Comparison of ENCODE assay signal across 1 cellular context in genomic region chr1:204509186-204509635, GRCh38.
A peak's percentile ranks its signal among the peaks of the same experiment; 100 is the strongest.
TF ChIP-seq lines count a peak whose summit lies in the region.

No MANE protein-coding gene starts in this region.

TF ChIP-seq in HepG2, 621 proteins besides CTCF, POLR2A, EP300 and RAD21 (continued from another document and continues in another):
- TF ChIP-seq, protein P1, sequence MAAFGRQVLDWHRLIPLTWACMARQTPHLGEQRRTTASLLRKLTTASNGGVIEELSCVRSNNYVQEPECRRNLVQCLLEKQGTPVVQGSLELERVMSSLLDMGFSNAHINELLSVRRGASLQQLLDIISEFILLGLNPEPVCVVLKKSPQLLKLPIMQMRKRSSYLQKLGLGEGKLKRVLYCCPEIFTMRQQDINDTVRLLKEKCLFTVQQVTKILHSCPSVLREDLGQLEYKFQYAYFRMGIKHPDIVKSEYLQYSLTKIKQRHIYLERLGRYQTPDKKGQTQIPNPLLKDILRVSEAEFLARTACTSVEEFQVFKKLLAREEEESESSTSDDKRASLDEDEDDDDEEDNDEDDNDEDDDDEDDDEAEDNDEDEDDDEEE (CRISPR knock-in tag; IDR thresholded peaks at IDR 0.05): no peak
- TF ChIP-seq ZNF260 (CRISPR knock-in tag; IDR thresholded peaks at IDR 0.05; ENCODE audit: borderline replicate concordance, low read depth) (no peak), KDM1A (CRISPR knock-in tag; IDR thresholded peaks at IDR 0.05) (peak; percentile 56; the same call in 1 of the 2 replicates), CEBPG (CRISPR knock-in tag; IDR thresholded peaks at IDR 0.05) (no peak), TEAD3 (CRISPR knock-in tag; optimal IDR thresholded peaks at IDR 0.05; ENCODE audit: borderline replicate concordance) (peak; percentile 33), FOXP1 (IDR thresholded peaks at IDR 0.05) (no peak), FOXP1 (CRISPR knock-in tag; IDR thresholded peaks at IDR 0.05) (peak; percentile 31; the same call in 1 of the 2 replicates), RARA (CRISPR knock-in tag; IDR thresholded peaks at IDR 0.05) (0 out of 2 replicates have a peak, but pooled peaks have one; percentile 10), MTA1 (CRISPR knock-in tag; IDR thresholded peaks at IDR 0.05; ENCODE audit: borderline replicate concordance) (0 out of 2 replicates have a peak, but pooled peaks have one; percentile 26), YEATS2 (CRISPR knock-in tag; IDR thresholded peaks at IDR 0.05; ENCODE audit: borderline replicate concordance) (no peak), BCL6 (CRISPR knock-in tag; IDR thresholded peaks at IDR 0.05) (0 out of 2 replicates have a peak, but pooled peaks have one; percentile 14), ZSCAN31 (CRISPR knock-in tag; IDR thresholded peaks at IDR 0.05; ENCODE audit: low read depth) (no peak), SOX13 (IDR thresholded peaks at IDR 0.05) (0 out of 2 replicates have a peak, but pooled peaks have one; percentile 13), SOX13 (CRISPR knock-in tag; conservative IDR thresholded peaks at IDR 0.05 in 1 of 2, IDR thresholded peaks at IDR 0.05 in 1 of 2) (peak in 1 of 2 experiments; percentile 36; a peak in 1 of 4 replicates), SSRP1 (CRISPR knock-in tag; IDR thresholded peaks at IDR 0.05) (no peak), GABPB1 (CRISPR knock-in tag; IDR thresholded peaks at IDR 0.05) (0 out of 2 replicates have a peak, but pooled peaks have one; percentile 19), ERF (CRISPR knock-in tag; IDR thresholded peaks at IDR 0.05) (0 out of 2 replicates have a peak, but pooled peaks have one; percentile 16), SP5 (CRISPR knock-in tag; IDR thresholded peaks at IDR 0.05; ENCODE audit: borderline replicate concordance, low read depth) (peak; percentile 81), MXD4 (CRISPR knock-in tag; IDR thresholded peaks at IDR 0.05) (no peak), HNF4A (CRISPR knock-in tag; IDR thresholded peaks at IDR 0.05) (peak; percentile 66), SAFB2 (CRISPR knock-in tag; IDR thresholded peaks at IDR 0.05; ENCODE audit: borderline replicate concordance, low read depth) (no peak), ZBTB43 (CRISPR knock-in tag; conservative IDR thresholded peaks at IDR 0.05) (peak; percentile 75; the same call in 1 of the 2 replicates), ZFX (CRISPR knock-in tag; IDR thresholded peaks at IDR 0.05; ENCODE audit: low read depth) (0 out of 2 replicates have a peak, but pooled peaks have one; percentile 26), HMG20A (CRISPR knock-in tag; IDR thresholded peaks at IDR 0.05; ENCODE audit: borderline replicate concordance) (peak; percentile 46; the same call in 1 of the 2 replicates), ZNF3 (CRISPR knock-in tag; IDR thresholded peaks at IDR 0.05) (no peak), TBX2 (CRISPR knock-in tag; IDR thresholded peaks at IDR 0.05; ENCODE audit: borderline replicate concordance) (peak; percentile 88), ZMYM3 (CRISPR knock-in tag; IDR thresholded peaks at IDR 0.05) (peak; percentile 82), IRF2 (CRISPR knock-in tag; IDR thresholded peaks at IDR 0.05) (peak; percentile 43; the same call in 1 of the 2 replicates), HHEX (CRISPR knock-in tag; IDR thresholded peaks at IDR 0.05) (peak; percentile 64; the same call in 1 of the 2 replicates), NFIC (IDR thresholded peaks at IDR 0.05; ENCODE audit: low read length) (no peak), SPEN (CRISPR knock-in tag; IDR thresholded peaks at IDR 0.05; ENCODE audit: low read depth) (peak; percentile 8; the same call in 1 of the 2 replicates), MEIS2 (CRISPR knock-in tag; IDR thresholded peaks at IDR 0.05) (no peak), ATF7-NPFF (CRISPR knock-in tag; IDR thresholded peaks at IDR 0.05; ENCODE audit: low read depth) (0 out of 2 replicates have a peak, but pooled peaks have one; percentile 30), RBAK (CRISPR knock-in tag; IDR thresholded peaks at IDR 0.05) (no peak), ZNF407 (CRISPR knock-in tag; IDR thresholded peaks at IDR 0.05; ENCODE audit: not compliant biosample characterization) (no peak), HOXD1 (CRISPR knock-in tag; IDR thresholded peaks at IDR 0.05) (no peak), PITX1 (CRISPR knock-in tag; IDR thresholded peaks at IDR 0.05) (peak; percentile 32; the same call in 1 of the 2 replicates), ZNF296 (CRISPR knock-in tag; conservative IDR thresholded peaks at IDR 0.05) (no peak)
- TF ChIP-seq, protein P2, sequence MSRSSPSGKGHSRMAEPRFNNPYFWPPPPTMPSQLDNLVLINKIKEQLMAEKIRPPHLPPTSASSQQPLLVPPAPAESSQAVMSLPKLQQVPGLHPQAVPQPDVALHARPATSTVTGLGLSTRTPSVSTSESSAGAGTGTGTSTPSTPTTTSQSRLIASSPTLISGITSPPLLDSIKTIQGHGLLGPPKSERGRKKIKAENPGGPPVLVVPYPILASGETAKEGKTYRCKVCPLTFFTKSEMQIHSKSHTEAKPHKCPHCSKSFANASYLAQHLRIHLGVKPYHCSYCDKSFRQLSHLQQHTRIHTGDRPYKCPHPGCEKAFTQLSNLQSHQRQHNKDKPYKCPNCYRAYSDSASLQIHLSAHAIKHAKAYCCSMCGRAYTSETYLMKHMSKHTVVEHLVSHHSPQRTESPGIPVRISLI (CRISPR knock-in tag; IDR thresholded peaks at IDR 0.05; ENCODE audit: borderline replicate concordance): no peak; the same call in 1 of the 2 replicates
- TF ChIP-seq, protein P3, sequence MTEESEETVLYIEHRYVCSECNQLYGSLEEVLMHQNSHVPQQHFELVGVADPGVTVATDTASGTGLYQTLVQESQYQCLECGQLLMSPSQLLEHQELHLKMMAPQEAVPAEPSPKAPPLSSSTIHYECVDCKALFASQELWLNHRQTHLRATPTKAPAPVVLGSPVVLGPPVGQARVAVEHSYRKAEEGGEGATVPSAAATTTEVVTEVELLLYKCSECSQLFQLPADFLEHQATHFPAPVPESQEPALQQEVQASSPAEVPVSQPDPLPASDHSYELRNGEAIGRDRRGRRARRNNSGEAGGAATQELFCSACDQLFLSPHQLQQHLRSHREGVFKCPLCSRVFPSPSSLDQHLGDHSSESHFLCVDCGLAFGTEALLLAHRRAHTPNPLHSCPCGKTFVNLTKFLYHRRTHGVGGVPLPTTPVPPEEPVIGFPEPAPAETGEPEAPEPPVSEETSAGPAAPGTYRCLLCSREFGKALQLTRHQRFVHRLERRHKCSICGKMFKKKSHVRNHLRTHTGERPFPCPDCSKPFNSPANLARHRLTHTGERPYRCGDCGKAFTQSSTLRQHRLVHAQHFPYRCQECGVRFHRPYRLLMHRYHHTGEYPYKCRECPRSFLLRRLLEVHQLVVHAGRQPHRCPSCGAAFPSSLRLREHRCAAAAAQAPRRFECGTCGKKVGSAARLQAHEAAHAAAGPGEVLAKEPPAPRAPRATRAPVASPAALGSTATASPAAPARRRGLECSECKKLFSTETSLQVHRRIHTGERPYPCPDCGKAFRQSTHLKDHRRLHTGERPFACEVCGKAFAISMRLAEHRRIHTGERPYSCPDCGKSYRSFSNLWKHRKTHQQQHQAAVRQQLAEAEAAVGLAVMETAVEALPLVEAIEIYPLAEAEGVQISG (CRISPR knock-in tag; IDR thresholded peaks at IDR 0.05): peak; percentile 57
- TF ChIP-seq, protein P4, sequence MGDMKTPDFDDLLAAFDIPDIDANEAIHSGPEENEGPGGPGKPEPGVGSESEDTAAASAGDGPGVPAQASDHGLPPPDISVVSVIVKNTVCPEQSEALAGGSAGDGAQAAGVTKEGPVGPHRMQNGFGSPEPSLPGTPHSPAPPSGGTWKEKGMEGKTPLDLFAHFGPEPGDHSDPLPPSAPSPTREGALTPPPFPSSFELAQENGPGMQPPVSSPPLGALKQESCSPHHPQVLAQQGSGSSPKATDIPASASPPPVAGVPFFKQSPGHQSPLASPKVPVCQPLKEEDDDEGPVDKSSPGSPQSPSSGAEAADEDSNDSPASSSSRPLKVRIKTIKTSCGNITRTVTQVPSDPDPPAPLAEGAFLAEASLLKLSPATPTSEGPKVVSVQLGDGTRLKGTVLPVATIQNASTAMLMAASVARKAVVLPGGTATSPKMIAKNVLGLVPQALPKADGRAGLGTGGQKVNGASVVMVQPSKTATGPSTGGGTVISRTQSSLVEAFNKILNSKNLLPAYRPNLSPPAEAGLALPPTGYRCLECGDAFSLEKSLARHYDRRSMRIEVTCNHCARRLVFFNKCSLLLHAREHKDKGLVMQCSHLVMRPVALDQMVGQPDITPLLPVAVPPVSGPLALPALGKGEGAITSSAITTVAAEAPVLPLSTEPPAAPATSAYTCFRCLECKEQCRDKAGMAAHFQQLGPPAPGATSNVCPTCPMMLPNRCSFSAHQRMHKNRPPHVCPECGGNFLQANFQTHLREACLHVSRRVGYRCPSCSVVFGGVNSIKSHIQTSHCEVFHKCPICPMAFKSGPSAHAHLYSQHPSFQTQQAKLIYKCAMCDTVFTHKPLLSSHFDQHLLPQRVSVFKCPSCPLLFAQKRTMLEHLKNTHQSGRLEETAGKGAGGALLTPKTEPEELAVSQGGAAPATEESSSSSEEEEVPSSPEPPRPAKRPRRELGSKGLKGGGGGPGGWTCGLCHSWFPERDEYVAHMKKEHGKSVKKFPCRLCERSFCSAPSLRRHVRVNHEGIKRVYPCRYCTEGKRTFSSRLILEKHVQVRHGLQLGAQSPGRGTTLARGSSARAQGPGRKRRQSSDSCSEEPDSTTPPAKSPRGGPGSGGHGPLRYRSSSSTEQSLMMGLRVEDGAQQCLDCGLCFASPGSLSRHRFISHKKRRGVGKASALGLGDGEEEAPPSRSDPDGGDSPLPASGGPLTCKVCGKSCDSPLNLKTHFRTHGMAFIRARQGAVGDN (CRISPR knock-in tag; IDR thresholded peaks at IDR 0.05): peak; percentile 12; the same call in 1 of the 2 replicates
- TF ChIP-seq, protein P5, sequence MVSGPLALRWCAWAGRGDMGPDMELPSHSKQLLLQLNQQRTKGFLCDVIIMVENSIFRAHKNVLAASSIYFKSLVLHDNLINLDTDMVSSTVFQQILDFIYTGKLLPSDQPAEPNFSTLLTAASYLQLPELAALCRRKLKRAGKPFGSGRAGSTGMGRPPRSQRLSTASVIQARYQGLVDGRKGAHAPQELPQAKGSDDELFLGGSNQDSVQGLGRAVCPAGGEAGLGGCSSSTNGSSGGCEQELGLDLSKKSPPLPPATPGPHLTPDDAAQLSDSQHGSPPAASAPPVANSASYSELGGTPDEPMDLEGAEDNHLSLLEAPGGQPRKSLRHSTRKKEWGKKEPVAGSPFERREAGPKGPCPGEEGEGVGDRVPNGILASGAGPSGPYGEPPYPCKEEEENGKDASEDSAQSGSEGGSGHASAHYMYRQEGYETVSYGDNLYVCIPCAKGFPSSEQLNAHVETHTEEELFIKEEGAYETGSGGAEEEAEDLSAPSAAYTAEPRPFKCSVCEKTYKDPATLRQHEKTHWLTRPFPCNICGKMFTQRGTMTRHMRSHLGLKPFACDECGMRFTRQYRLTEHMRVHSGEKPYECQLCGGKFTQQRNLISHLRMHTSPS (CRISPR knock-in tag; IDR thresholded peaks at IDR 0.05; ENCODE audit: low read depth): no peak
